ENCODE assay signal across 9 cellular contexts in the genomic region with DNA sequence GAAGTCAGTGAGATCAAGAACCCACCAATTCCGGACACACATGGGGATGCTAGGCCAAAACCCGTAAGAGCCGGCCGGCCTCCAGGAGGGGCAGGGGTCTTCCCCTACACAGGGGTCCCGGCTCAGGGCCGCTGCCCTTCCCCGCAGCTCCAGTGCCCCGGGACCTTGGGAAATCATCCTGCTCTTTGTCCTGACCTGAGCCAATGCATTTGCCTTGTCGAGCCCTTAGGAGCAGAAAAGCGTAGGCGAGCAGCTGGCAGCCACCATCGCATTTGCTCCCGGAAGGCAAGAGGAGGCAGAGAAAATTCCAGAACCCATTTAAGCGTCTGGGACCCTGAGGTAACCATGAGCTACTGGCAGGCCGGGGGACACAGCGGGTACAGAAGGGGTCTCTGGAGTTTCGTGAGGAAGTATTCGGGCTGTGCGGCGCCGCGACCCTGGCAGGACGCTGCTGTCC. TPM values are rescaled to one million over a fixed set of nuclear protein-coding genes. Genes with fewer than 3 reads are reported as not detected.
DNase-seq lines count a peak whose midpoint lies in the region; ATAC-seq and TF ChIP-seq lines count a peak whose summit lies in the region.
"Had no signal": no experiment of that assay in that cellular context is flagged by ENCODE, and none has a peak within 500 bp of the region (broad histone marks: within the 10 kb centered on the region; RNA-seq: fewer than 3 reads in every experiment).

No MANE protein-coding gene starts in this region.

- H3K27ac ChIP-seq in HUES48 (ENCODE audit: low read depth, low read length), result no peak overlapping the region
- no peak overlapping the region for H3K27ac ChIP-seq in endodermal cell (ENCODE audit: low read depth, low read length)
- H3K27ac ChIP-seq: epithelial cell of prostate had no signal

- TF ChIP-seq CTCF in AG04449 (IDR thresholded peaks at IDR 0.05; ENCODE audit: insufficient read depth, low read length, missing control alignments) (no peak), endodermal cell (conservative IDR thresholded peaks at IDR 0.05) (no peak), natural killer cell (IDR thresholded peaks at IDR 0.05) (no peak)

- DNase-seq in AG04449 (ENCODE audit: low read depth, low spot score) (no peak), endodermal cell (no peak), natural killer cell (no peak), COLO829 (ENCODE audit: low spot score) (no peak), NCI-H748 (lab: John Stamatoyannopoulos, UW; ENCODE audit: unreplicated experiment) (no peak), NCI-H1930 (lab: John Stamatoyannopoulos, UW) (no peak)

- CTCF ChIA-PET in AG04449 (lab: Yijun Ruan, JAX), result interaction anchor here (0.5 to 3.0 kb wide), 47 partner anchors 8 to 279 kb away, joined by 3 to 14 read pairs (median 4); partner anchors contain the start of gene TNIP2

- H3K9me3 Mint-ChIP-seq in endodermal cell (peaks cover 10% of the 10 kb centered on the region), natural killer cell (no peaks in the 10 kb centered on the region)

- H3K27ac Mint-ChIP-seq in endodermal cell (no peak overlapping the region), natural killer cell (peak overlapping the region in 1 of 2 donors; percentile 61)

- H3K4me1 ChIP-seq in HUES48 (ENCODE audit: control insufficient read depth, insufficient read depth, low read length) (peaks cover 6% of the 10 kb centered on the region; the same call in 1 of the 2 replicates), endodermal cell (ENCODE audit: control insufficient read depth, insufficient read depth, low read length) (no peaks in the 10 kb centered on the region)

- peaks cover 7% of the 10 kb centered on the region for H3K27me3 Mint-ChIP-seq in endodermal cell (ENCODE audit: insufficient read depth)
- H3K27me3 Mint-ChIP-seq in natural killer cell (ENCODE audit: low read depth in 2 of 2), result no peaks in the 10 kb centered on the region

- H3K9me3 ChIP-seq in HUES48 (ENCODE audit: control insufficient read depth, insufficient read depth, low read length) (no peaks in the 10 kb centered on the region), endodermal cell (ENCODE audit: control insufficient read depth, low read length) (peaks cover 7% of the 10 kb centered on the region)

- H3K4me1 Mint-ChIP-seq in endodermal cell (peaks cover 4% of the 10 kb centered on the region), natural killer cell (peaks cover 8 to 9% of the 10 kb centered on the region in 2 donors)

- no peaks in the 10 kb centered on the region for H3K36me3 ChIP-seq in HUES48 (ENCODE audit: control insufficient read depth, insufficient read depth, low read length)
- H3K36me3 ChIP-seq in endodermal cell (ENCODE audit: control insufficient read depth, insufficient read depth, low read length), result no peaks in the 10 kb centered on the region

- H3K36me3 Mint-ChIP-seq in endodermal cell (ENCODE audit: low read depth), result no peaks in the 10 kb centered on the region
- no peaks in the 10 kb centered on the region for H3K36me3 Mint-ChIP-seq in natural killer cell

- intact Hi-C loops in natural killer cell (cut with micrococcal nuclease), result loop anchor here (5.0 to 10.0 kb wide), 4 partner anchors 49 to 274 kb away; partner anchors contain the start of genes GRK4 and NOP14

- H3K4me3 ChIP-seq in AG04449 (ENCODE audit: low read depth, low read length), result peak overlapping the region; percentile 60
- H3K4me3 ChIP-seq in HUES48 (ENCODE audit: low read depth, low read length), result peak overlapping the region; percentile 61; the same call in 1 of the 2 replicates
- no peak overlapping the region for H3K4me3 ChIP-seq in endodermal cell (ENCODE audit: low read length)

- H3K9ac ChIP-seq in HUES48 (ENCODE audit: low read depth, low read length) (peak overlapping the region; percentile 25; the same call in 1 of the 2 replicates), endodermal cell (ENCODE audit: extremely low read depth, low read length, poor library complexity, severe bottlenecking) (no peak overlapping the region)

- 93 to 98% methylated on average over 11 to 23 of the region's 23 CpGs for WGBS in endodermal cell (ENCODE audit: insufficient coverage in 1 of 2, insufficient read length in 1 of 2), 2 experiments

- POLR2A ChIA-PET in AG04449 (lab: Yijun Ruan, JAX), result interaction anchor here (0.6 to 0.8 kb wide), 3 partner anchors 198 to 200 kb away, joined by 3 to 4 read pairs (median 3); partner anchors contain the start of gene GRK4

- H3K27me3 ChIP-seq in HUES48 (ENCODE audit: control insufficient read depth, insufficient read depth, low read length), result no peaks in the 10 kb centered on the region
- no peaks in the 10 kb centered on the region for H3K27me3 ChIP-seq in endodermal cell (ENCODE audit: control insufficient read depth, insufficient read depth, low read length, poor library complexity, severe bottlenecking)

- ATAC-seq in natural killer cell (no peak), GM18868 (IDR thresholded peaks at IDR 0.05; ENCODE audit: unreplicated experiment) (no peak)

- H3K4me3 Mint-ChIP-seq in endodermal cell (peak overlapping the region; percentile 42), natural killer cell (peak overlapping the region; percentile 74)

RNA-seq across cellular contexts. Expression of gene TNIP2, which starts 7.4 kb away (rescaled TPM):
- 10 to 100 TPM; 33.1 to 36.5 TPM for total RNA-seq in endodermal cell
- polyA plus RNA-seq in endodermal cell (2013, experiment 1 of 2), result 23.3 TPM
- polyA plus RNA-seq in endodermal cell (2013, experiment 2 of 2), result 22.1 TPM
- 10 to 100 TPM; 35.6 to 53.9 (median 41.6) TPM for total RNA-seq in natural killer cell

RNA-seq across cellular contexts. Expression of gene SH3BP2, which starts 29.3 kb away (rescaled TPM):
- total RNA-seq in endodermal cell (10 to 100 TPM; 40.5 to 43.8 TPM), natural killer cell (100 to 1,000 TPM; 213 to 283 (median 221) TPM)
- polyA plus RNA-seq in endodermal cell (2013, experiment 1 of 2), result 28.2 TPM
- 21.3 TPM for polyA plus RNA-seq in endodermal cell (2013, experiment 2 of 2)

Comparison
In these comparisons a context has a peak if more than half of its experiments do, and no peak if none do; other contexts are left out.
1. RNA of gene SH3BP2, which starts 29.3 kb away (total RNA-seq): 213 to 283 TPM in natural killer cell; 40.5 to 43.8 TPM in endodermal cell; every median in the first group is over 4 times any median in the second.